ENCODE assay signal across 10 cellular contexts in genomic region chr4:185792384-185793146, GRCh38. TPM values are rescaled to one million over a fixed set of nuclear protein-coding genes. Genes with fewer than 3 reads are reported as not detected.
DNase-seq lines count a peak whose midpoint lies in the region; ATAC-seq and TF ChIP-seq lines count a peak whose summit lies in the region.
"Had no signal": no experiment of that assay in that cellular context is flagged by ENCODE, and none has a peak within 500 bp of the region (broad histone marks: within the 10 kb centered on the region; RNA-seq: fewer than 3 reads in every experiment).

No MANE protein-coding gene starts in this region.

- H3K9me3 ChIP-seq in AG04450 (ENCODE audit: control insufficient read depth, insufficient read depth, low read length) (no peaks in the 10 kb centered on the region; the same call in 1 of the 2 replicates), body of pancreas (no peaks in the 10 kb centered on the region)

- intact Hi-C loops in body of pancreas (cut with DNase I), result loop anchor here (10.0 kb wide), 1 partner anchor 138 kb away; no protein-coding TSS in a partner anchor

- ATAC-seq in body of pancreas, result no peak
- ATAC-seq in activated CD8-positive, alpha-beta memory T cell treated with anti-CD3 and anti-CD28 coated beads, Interleukin-2, amount 10 ng/mL, durations not matched to agents 7 days and 5 days, result no peak
- ATAC-seq in HG02623 (IDR thresholded peaks at IDR 0.05; ENCODE audit: unreplicated experiment), result no peak
- no peak for ATAC-seq in GM21381 (IDR thresholded peaks at IDR 0.05; ENCODE audit: unreplicated experiment)
- ATAC-seq: activated CD8-positive, alpha-beta T cell treated with anti-CD3 and anti-CD28 coated beads for 36 hours had no signal

- WGBS in body of pancreas, 2 donors, result 72 to 76% methylated on average over 12 of the region's 12 CpGs

- H3K27ac ChIP-seq in AG04450 (ENCODE audit: low read depth, low read length) (no peak overlapping the region), body of pancreas (peak overlapping the region in 3 of 4 donors; percentile 7 to 16 (median 8))

- CTCF ChIA-PET in AG04450 (lab: Charles Lee), result interaction anchor here (0.6 kb wide), 1 partner anchor 399 kb away, joined by 4 read pairs; the partner anchor contains the start of gene CYP4V2
- CTCF ChIA-PET in activated CD8-positive, alpha-beta memory T cell treated with anti-CD3 and anti-CD28 coated beads, Interleukin-2, amount 10 ng/mL, durations not matched to agents 7 days and 5 days (lab: Charles Lee), result no interaction called here

- H3K4me3 Mint-ChIP-seq in activated CD8-positive, alpha-beta memory T cell treated with anti-CD3 and anti-CD28 coated beads, Interleukin-2, amount 10 ng/mL, durations not matched to agents 7 days and 5 days, result no peak overlapping the region
- H3K4me3 Mint-ChIP-seq: activated CD8-positive, alpha-beta T cell treated with anti-CD3 and anti-CD28 coated beads for 36 hours had no signal

- H3K27me3 Mint-ChIP-seq in activated CD8-positive, alpha-beta memory T cell treated with anti-CD3 and anti-CD28 coated beads, Interleukin-2, amount 10 ng/mL, durations not matched to agents 7 days and 5 days, result peaks cover 12% of the 10 kb centered on the region

- POLR2A ChIA-PET in AG04450 (lab: Yijun Ruan, JAX), result no interaction called here

- peaks cover 2% of the 10 kb centered on the region for H3K4me1 Mint-ChIP-seq in activated CD8-positive, alpha-beta memory T cell treated with anti-CD3 and anti-CD28 coated beads, Interleukin-2, amount 10 ng/mL, durations not matched to agents 7 days and 5 days

- TF ChIP-seq CTCF in AG04450 (IDR thresholded peaks at IDR 0.05; ENCODE audit: low read depth, low read length), result no peak
- TF ChIP-seq CTCF in body of pancreas (IDR thresholded peaks at IDR 0.05), result no peak

- H3K27me3 ChIP-seq in AG04450 (ENCODE audit: control insufficient read depth, insufficient read depth, low read length) (peaks cover under 1% of the 10 kb centered on the region), body of pancreas (no peaks in the 10 kb centered on the region)

- peak; percentile 89 for DNase-seq in AG04450 (ENCODE audit: low read depth, low spot score)
- peak; percentile 28 for DNase-seq in HPDE6-E6E7 (ENCODE audit: extremely low spot score)
- DNase-seq in body of pancreas, result no peak
- DNase-seq in lung microvascular endothelial cell (ENCODE audit: low read depth in 2 of 2), result peak; percentile 99
- DNase-seq in activated CD8-positive, alpha-beta memory T cell treated with anti-CD3 and anti-CD28 coated beads, Interleukin-2, amount 10 ng/mL, durations not matched to agents 7 days and 5 days, result no peak
- DNase-seq in occipital lobe (lab: John Stamatoyannopoulos, UW), result no peak
- DNase-seq: activated CD8-positive, alpha-beta T cell treated with anti-CD3 and anti-CD28 coated beads for 36 hours; cerebellar nuclear complex had no signal

- TF ChIP-seq POLR2A in body of pancreas (IDR thresholded peaks at IDR 0.05), result no peak

- H3K4me1 ChIP-seq in body of pancreas, result peaks cover 34% of the 10 kb centered on the region

- H3K27ac Mint-ChIP-seq in activated CD8-positive, alpha-beta memory T cell treated with anti-CD3 and anti-CD28 coated beads, Interleukin-2, amount 10 ng/mL, durations not matched to agents 7 days and 5 days, result no peak overlapping the region
- H3K27ac Mint-ChIP-seq: activated CD8-positive, alpha-beta T cell treated with anti-CD3 and anti-CD28 coated beads for 36 hours had no signal

- H3K36me3 ChIP-seq in body of pancreas (replicated peaks in 1 of 2; ENCODE audit: insufficient read depth in 1 of 2, low read depth in 2 of 2), result no peaks in the 10 kb centered on the region

- H3K9me3 Mint-ChIP-seq in activated CD8-positive, alpha-beta memory T cell treated with anti-CD3 and anti-CD28 coated beads, Interleukin-2, amount 10 ng/mL, durations not matched to agents 7 days and 5 days (ENCODE audit: low read depth), result no peaks in the 10 kb centered on the region
- H3K9me3 Mint-ChIP-seq: activated CD8-positive, alpha-beta T cell treated with anti-CD3 and anti-CD28 coated beads for 36 hours had no signal

- no peaks in the 10 kb centered on the region for H3K36me3 Mint-ChIP-seq in activated CD8-positive, alpha-beta memory T cell treated with anti-CD3 and anti-CD28 coated beads, Interleukin-2, amount 10 ng/mL, durations not matched to agents 7 days and 5 days

- H3K4me3 ChIP-seq in AG04450 (ENCODE audit: low read depth, low read length) (no peak overlapping the region), body of pancreas (no peak overlapping the region)

RNA-seq across cellular contexts. Expression of gene SORBS2, which starts 19.4 kb away (rescaled TPM):
- not detected in 2 replicates for polyA plus RNA-seq in AG04450 (2011; rRNA removed)
- polyA minus RNA-seq in AG04450 (2011; rRNA and poly(A)+ RNA removed), result not detected in 2 replicates
- total RNA-seq in body of pancreas (100 to 1,000 TPM; 210 to 218 TPM), lung microvascular endothelial cell (94.8 and 143 TPM in 2 replicates), occipital lobe (66.8 TPM)
- total RNA-seq in activated CD8-positive, alpha-beta memory T cell treated with anti-CD3 and anti-CD28 coated beads, Interleukin-2, amount 10 ng/mL, durations not matched to agents 7 days and 5 days, result not detected
- total RNA-seq: activated CD8-positive, alpha-beta T cell treated with anti-CD3 and anti-CD28 coated beads for 36 hours had no signal

Comparison
In these comparisons a context has a peak if more than half of its experiments do, and no peak if none do; other contexts are left out.
1. DNase-seq: peak in AG04450 (single experiment), HPDE6-E6E7 (single experiment) and lung microvascular endothelial cell (2 of 2); none in body of pancreas (0 of 4), activated CD8-positive, alpha-beta memory T cell treated with anti-CD3 and anti-CD28 coated beads, Interleukin-2, amount 10 ng/mL, durations not matched to agents 7 days and 5 days (single experiment) and occipital lobe (single experiment).
2. RNA of gene SORBS2, which starts 19.4 kb away (total RNA-seq): 210 to 218 TPM in body of pancreas, 94.8 to 143 TPM in lung microvascular endothelial cell and 66.8 TPM in occipital lobe (single experiment); not detected in activated CD8-positive, alpha-beta memory T cell treated with anti-CD3 and anti-CD28 coated beads, Interleukin-2, amount 10 ng/mL, durations not matched to agents 7 days and 5 days; every median in the first group is over 10 times any median in the second.